25 cellular contexts compared by ENCODE assay signal in genomic region chr2:230221533-230221932, GRCh38. TPM values are rescaled to one million over a fixed set of nuclear protein-coding genes. Genes with fewer than 3 reads are reported as not detected.
DNase-seq lines count a peak whose midpoint lies in the region; ATAC-seq, FAIRE-seq and TF ChIP-seq lines count a peak whose summit lies in the region.
"Had no signal": no experiment of that assay in that cellular context is flagged by ENCODE, and none has a peak within 500 bp of the region (broad histone marks: within the 10 kb centered on the region; RNA-seq: fewer than 3 reads in every experiment).

No MANE protein-coding gene starts in this region.

- ATAC-seq in RWPE2 (ENCODE audit: low read depth): no peak
- ATAC-seq: gastrocnemius medialis, K562 had no signal

- H3K4me3 ChIP-seq in CD4-positive, alpha-beta memory T cell (ENCODE audit: low read length in 2 of 2): no peak overlapping the region
- H3K4me3 ChIP-seq in RWPE2 (ENCODE audit: severe bottlenecking): no peak overlapping the region
- no peak overlapping the region for H3K4me3 ChIP-seq in transverse colon
- H3K4me3 ChIP-seq: coronary artery, esophagus squamous epithelium, gastrocnemius medialis, K562, skin epidermis had no signal

- TF ChIP-seq POLR2A in transverse colon (IDR thresholded peaks at IDR 0.05) (no peak), GM12892 (IDR thresholded peaks at IDR 0.05; ENCODE audit: low read depth, low read length) (no peak)

- 82 to 94% methylated on average over 3 of the region's 3 CpGs for WGBS in transverse colon (ENCODE audit: low coverage in 1 of 2), 2 donors

- no peak for TF ChIP-seq EP300 in transverse colon (IDR thresholded peaks at IDR 0.05; ENCODE audit: low read depth)

- H3K27ac Mint-ChIP-seq in activated CD4-positive, alpha-beta memory T cell treated with anti-CD3 and anti-CD28 coated beads for 36 hours: peak overlapping the region; percentile 18
- no peak overlapping the region for H3K27ac Mint-ChIP-seq in activated CD4-positive, alpha-beta memory T cell treated with anti-CD3 and anti-CD28 coated beads, Interleukin-2, amount 10 ng/mL, durations not matched to agents 7 days and 5 days
- H3K27ac Mint-ChIP-seq in CD4-positive, alpha-beta memory T cell: peak overlapping the region in 4 of 7 donors; percentile 14 to 83 (median 58)
- H3K27ac Mint-ChIP-seq in nephron: peak overlapping the region in 1 of 3 experiments; percentile 34
- H3K27ac Mint-ChIP-seq: endodermal cell had no signal

- FAIRE-seq in D721Med (lab: Jason Lieb, UNC) (no peak), GM12892 (lab: Jason Lieb, UNC) (no peak)
- FAIRE-seq: A204.1, bronchial epithelial cell, K562 had no signal

- in situ Hi-C loops in transverse colon (cut with MboI; ENCODE audit: low pct_ligation_motif_present in 1 of 4, low pct_unique_long_range_greater_than_20kb in 1 of 4, low sequenced_read_pairs in 3 of 4): loop anchor here in 2 of 4 donors (25.0 kb wide), 1 partner anchor 391 kb away; no protein-coding TSS in a partner anchor

- H3K27me3 ChIP-seq in CD4-positive, alpha-beta memory T cell (ENCODE audit: insufficient read depth, low read length): no peaks in the 10 kb centered on the region
- H3K27me3 ChIP-seq in RWPE2 (ENCODE audit: insufficient read depth, poor library complexity, severe bottlenecking): no peaks in the 10 kb centered on the region
- H3K27me3 ChIP-seq in transverse colon: no peaks in the 10 kb centered on the region
- H3K27me3 ChIP-seq: esophagus squamous epithelium, gastrocnemius medialis, neutrophil had no signal

- no peak overlapping the region for H3K27ac ChIP-seq in CD4-positive, alpha-beta memory T cell (ENCODE audit: low read depth, low read length)
- H3K27ac ChIP-seq in RWPE2 (ENCODE audit: poor library complexity, severe bottlenecking): peak overlapping the region; percentile 10
- no peak overlapping the region for H3K27ac ChIP-seq in transverse colon
- H3K27ac ChIP-seq: coronary artery had no signal

- CTCF ChIA-PET in activated CD4-positive, alpha-beta memory T cell treated with anti-CD3 and anti-CD28 coated beads for 36 hours (lab: Charles Lee): interaction anchor here (1.0 kb wide), 1 partner anchor 19 kb away, joined by 4 read pairs; no protein-coding TSS in a partner anchor
- CTCF ChIA-PET in activated CD4-positive, alpha-beta memory T cell treated with anti-CD3 and anti-CD28 coated beads, Interleukin-2, amount 10 ng/mL, durations not matched to agents 7 days and 5 days (lab: Charles Lee): no interaction called here
- CTCF ChIA-PET in CD4-positive, alpha-beta memory T cell (lab: Charles Lee; ENCODE audit: partially characterized antibody): interaction anchor here (1.0 kb wide), 1 partner anchor 19 kb away, joined by 3 read pairs; no protein-coding TSS in a partner anchor

- peaks cover 54% of the 10 kb centered on the region for H3K4me1 ChIP-seq in CD4-positive, alpha-beta memory T cell (ENCODE audit: insufficient read depth, low read length)
- H3K4me1 ChIP-seq in RWPE2 (ENCODE audit: insufficient read depth, poor library complexity, severe bottlenecking) (peaks cover 10% of the 10 kb centered on the region), transverse colon (peaks cover 0 to 22% (median 10%) of the 10 kb centered on the region in 4 donors)

- H3K4me3 Mint-ChIP-seq in activated CD4-positive, alpha-beta memory T cell treated with anti-CD3 and anti-CD28 coated beads for 36 hours: no peak overlapping the region
- no peak overlapping the region for H3K4me3 Mint-ChIP-seq in activated CD4-positive, alpha-beta memory T cell treated with anti-CD3 and anti-CD28 coated beads, Interleukin-2, amount 10 ng/mL, durations not matched to agents 7 days and 5 days
- peak overlapping the region in 2 of 8 donors; percentile 0 to 72 for H3K4me3 Mint-ChIP-seq in CD4-positive, alpha-beta memory T cell
- H3K4me3 Mint-ChIP-seq in nephron: peak overlapping the region in 2 of 3 experiments; percentile 14 to 44
- H3K4me3 Mint-ChIP-seq: endodermal cell had no signal

- H3K4me1 Mint-ChIP-seq in activated CD4-positive, alpha-beta memory T cell treated with anti-CD3 and anti-CD28 coated beads for 36 hours (ENCODE audit: low read depth): peaks cover 66% of the 10 kb centered on the region
- H3K4me1 Mint-ChIP-seq in activated CD4-positive, alpha-beta memory T cell treated with anti-CD3 and anti-CD28 coated beads, Interleukin-2, amount 10 ng/mL, durations not matched to agents 7 days and 5 days: peaks cover 70% of the 10 kb centered on the region
- peaks cover 48 to 79% (median 57%) of the 10 kb centered on the region in 4 donors for H3K4me1 Mint-ChIP-seq in CD4-positive, alpha-beta memory T cell
- H3K4me1 Mint-ChIP-seq in nephron: peaks cover 16% of the 10 kb centered on the region

- peaks cover 28% of the 10 kb centered on the region for H3K36me3 Mint-ChIP-seq in activated CD4-positive, alpha-beta memory T cell treated with anti-CD3 and anti-CD28 coated beads for 36 hours
- H3K36me3 Mint-ChIP-seq in activated CD4-positive, alpha-beta memory T cell treated with anti-CD3 and anti-CD28 coated beads, Interleukin-2, amount 10 ng/mL, durations not matched to agents 7 days and 5 days (ENCODE audit: low read depth): peaks cover 27% of the 10 kb centered on the region
- peaks cover 13 to 29% of the 10 kb centered on the region in 2 donors for H3K36me3 Mint-ChIP-seq in CD4-positive, alpha-beta memory T cell
- no peaks in the 10 kb centered on the region for H3K36me3 Mint-ChIP-seq in nephron (ENCODE audit: low read depth)

- no peak for DNase-seq in activated CD4-positive, alpha-beta memory T cell treated with anti-CD3 and anti-CD28 coated beads for 36 hours
- no peak for DNase-seq in activated CD4-positive, alpha-beta memory T cell treated with anti-CD3 and anti-CD28 coated beads, Interleukin-2, amount 10 ng/mL, durations not matched to agents 7 days and 5 days
- no peak for DNase-seq in CD4-positive, alpha-beta memory T cell
- DNase-seq in RWPE2 (ENCODE audit: low spot score): no peak
- DNase-seq in transverse colon: no peak
- DNase-seq in D721Med (ENCODE audit: insufficient read length, low spot score): no peak
- no peak for DNase-seq in GM12892 (ENCODE audit: insufficient read length)
- DNase-seq: activated effector memory CD4-positive, alpha-beta T cell treated with Interleukin-2 at 50 U/mL for 16 hours; amygdala; endodermal cell; esophagus squamous epithelium; gastrocnemius medialis; islet precursor cell; NCI-H1694; NCI-H2171; NCI-H524 treated with DMSO at 0.1 percent for 48 hours; SK-N-SH; stimulated activated CD4-positive, alpha-beta T cell treated with anti-CD3 and anti-CD28 coated beads, Interleukin-2, amount 100 ng/mL, for 24 hours had no signal

- intact Hi-C loops in activated CD4-positive, alpha-beta memory T cell treated with anti-CD3 and anti-CD28 coated beads for 36 hours (cut with micrococcal nuclease): loop anchor here (2.0 to 10.0 kb wide), 3 partner anchors 97 to 573 kb away; no protein-coding TSS in a partner anchor
- intact Hi-C loops in CD4-positive, alpha-beta memory T cell (cut with micrococcal nuclease): no loop called here
- intact Hi-C loops in transverse colon (cut with DNase I; ENCODE audit: low total_unique reads): no loop called here

- H3K9me3 ChIP-seq in CD4-positive, alpha-beta memory T cell (ENCODE audit: control insufficient read depth in 1 of 2, low read length in 2 of 2): no peaks in the 10 kb centered on the region
- H3K9me3 ChIP-seq in RWPE2 (ENCODE audit: severe bottlenecking) (no peaks in the 10 kb centered on the region), transverse colon (no peaks in the 10 kb centered on the region)
- H3K9me3 ChIP-seq: esophagus squamous epithelium, gastrocnemius medialis, neutrophil, SK-N-SH had no signal

- no peaks in the 10 kb centered on the region for H3K27me3 Mint-ChIP-seq in activated CD4-positive, alpha-beta memory T cell treated with anti-CD3 and anti-CD28 coated beads for 36 hours
- H3K27me3 Mint-ChIP-seq in activated CD4-positive, alpha-beta memory T cell treated with anti-CD3 and anti-CD28 coated beads, Interleukin-2, amount 10 ng/mL, durations not matched to agents 7 days and 5 days: no peaks in the 10 kb centered on the region
- H3K27me3 Mint-ChIP-seq in CD4-positive, alpha-beta memory T cell: no peaks in the 10 kb centered on the region
- no peaks in the 10 kb centered on the region for H3K27me3 Mint-ChIP-seq in nephron (ENCODE audit: low read depth)

- POLR2A ChIA-PET in activated CD4-positive, alpha-beta memory T cell treated with anti-CD3 and anti-CD28 coated beads for 36 hours (lab: Charles Lee): interaction anchor here (0.6 to 1.4 kb wide), 2 partner anchors 17 to 19 kb away, joined by 3 to 4 read pairs; no protein-coding TSS in a partner anchor
- POLR2A ChIA-PET in activated CD4-positive, alpha-beta memory T cell treated with anti-CD3 and anti-CD28 coated beads, Interleukin-2, amount 10 ng/mL, durations not matched to agents 7 days and 5 days (lab: Charles Lee): interaction anchor here (1.0 to 1.2 kb wide), 2 partner anchors 97 to 192 kb away, joined by 3 to 5 read pairs; no protein-coding TSS in a partner anchor
- POLR2A ChIA-PET in CD4-positive, alpha-beta memory T cell (lab: Charles Lee; ENCODE audit: partially characterized antibody): interaction anchor here (0.7 to 1.6 kb wide), 2 partner anchors 106 kb away, joined by 3 to 6 read pairs; partner anchors contain the start of gene SP140L

- H3K36me3 ChIP-seq in CD4-positive, alpha-beta memory T cell (ENCODE audit: insufficient read depth, low read length): peaks cover 3% of the 10 kb centered on the region
- H3K36me3 ChIP-seq in RWPE2 (ENCODE audit: low read depth): peaks cover under 1% of the 10 kb centered on the region; the same call in 1 of the 2 replicates
- no peaks in the 10 kb centered on the region for H3K36me3 ChIP-seq in transverse colon
- H3K36me3 ChIP-seq: gastrocnemius medialis had no signal

- H3K9me3 Mint-ChIP-seq in activated CD4-positive, alpha-beta memory T cell treated with anti-CD3 and anti-CD28 coated beads for 36 hours: no peaks in the 10 kb centered on the region
- H3K9me3 Mint-ChIP-seq in activated CD4-positive, alpha-beta memory T cell treated with anti-CD3 and anti-CD28 coated beads, Interleukin-2, amount 10 ng/mL, durations not matched to agents 7 days and 5 days: no peaks in the 10 kb centered on the region
- peaks cover 0 to 3% (median 0%) of the 10 kb centered on the region in 8 donors for H3K9me3 Mint-ChIP-seq in CD4-positive, alpha-beta memory T cell
- H3K9me3 Mint-ChIP-seq in nephron: no peaks in the 10 kb centered on the region
- H3K9me3 Mint-ChIP-seq: endodermal cell had no signal

- TF ChIP-seq CTCF in RWPE2 (IDR thresholded peaks at IDR 0.05; ENCODE audit: poor library complexity, severe bottlenecking) (no peak), nephron (IDR thresholded peaks at IDR 0.05; ENCODE audit: unreplicated experiment in 3 of 3) (no peak), transverse colon (IDR thresholded peaks at IDR 0.05) (no peak), D721Med (IDR thresholded peaks at IDR 0.05; ENCODE audit: insufficient read depth, missing control alignments) (no peak)

RNA-seq across cellular contexts. Expression of gene SP110, which starts 1.7 kb away (rescaled TPM):
- total RNA-seq in activated CD4-positive, alpha-beta memory T cell treated with anti-CD3 and anti-CD28 coated beads for 36 hours: 10 to 100 TPM; 91.5 to 94.1 TPM
- 100 to 1,000 TPM; 125 to 128 TPM for total RNA-seq in activated CD4-positive, alpha-beta memory T cell treated with anti-CD3 and anti-CD28 coated beads, Interleukin-2, amount 10 ng/mL, durations not matched to agents 7 days and 5 days
- 100 to 1,000 TPM; 108 to 123 TPM for total RNA-seq in CD4-positive, alpha-beta memory T cell
- polyA plus RNA-seq in CD4-positive, alpha-beta memory T cell: 10 to 100 TPM; 49.8 to 99.2 TPM
- 10 to 100 TPM; 15.0 to 38.4 (median 29.5) TPM for total RNA-seq in transverse colon
- 72.4 TPM for polyA plus RNA-seq in GM12892 (2012; ENCODE audit: missing spikeins)

RNA-seq across cellular contexts. Expression of gene SP140, which starts 4.0 kb away (rescaled TPM):
- 100 to 1,000 TPM; 150 to 151 TPM for total RNA-seq in activated CD4-positive, alpha-beta memory T cell treated with anti-CD3 and anti-CD28 coated beads for 36 hours
- total RNA-seq in activated CD4-positive, alpha-beta memory T cell treated with anti-CD3 and anti-CD28 coated beads, Interleukin-2, amount 10 ng/mL, durations not matched to agents 7 days and 5 days: 100 to 1,000 TPM; 132 to 137 TPM
- total RNA-seq in CD4-positive, alpha-beta memory T cell: 10 to 100 TPM; 70.8 to 79.3 TPM
- 10 to 100 TPM; 18.0 to 34.2 TPM for polyA plus RNA-seq in CD4-positive, alpha-beta memory T cell
- 10 to 100 TPM in 1 of 4 donors, 1 to 10 TPM in 3; 2.6 to 12.7 (median 7.3) TPM for total RNA-seq in transverse colon
- polyA plus RNA-seq in GM12892 (2012; ENCODE audit: missing spikeins): 76.4 TPM
- total RNA-seq: bronchial epithelial cell, endodermal cell had no signal

Comparison
In these comparisons a context has a peak if more than half of its experiments do, and no peak if none do; other contexts are left out.
1. H3K4me3 Mint-ChIP-seq: peak in nephron (2 of 3); none in activated CD4-positive, alpha-beta memory T cell treated with anti-CD3 and anti-CD28 coated beads for 36 hours (single experiment) and activated CD4-positive, alpha-beta memory T cell treated with anti-CD3 and anti-CD28 coated beads, Interleukin-2, amount 10 ng/mL, durations not matched to agents 7 days and 5 days (single experiment).
2. RNA of gene SP140, which starts 4.0 kb away (total RNA-seq): 150 to 151 TPM in activated CD4-positive, alpha-beta memory T cell treated with anti-CD3 and anti-CD28 coated beads for 36 hours, 132 to 137 TPM in activated CD4-positive, alpha-beta memory T cell treated with anti-CD3 and anti-CD28 coated beads, Interleukin-2, amount 10 ng/mL, durations not matched to agents 7 days and 5 days and 70.8 to 79.3 TPM in CD4-positive, alpha-beta memory T cell; 2.6 to 12.7 TPM in transverse colon; every median in the first group is over 4 times any median in the second.